ENCODE assay signal across 8 cellular contexts in genomic region chr11:118565062-118565461, GRCh38. TPM values are rescaled to one million over a fixed set of nuclear protein-coding genes. Genes with fewer than 3 reads are reported as not detected.
A peak's percentile ranks its signal among the peaks of the same experiment; 100 is the strongest.
DNase-seq lines count a peak whose midpoint lies in the region; ATAC-seq and TF ChIP-seq lines count a peak whose summit lies in the region.

No MANE protein-coding gene starts in this region.

- H3K4me1 ChIP-seq in A673 (ENCODE audit: insufficient read depth, low read length, poor library complexity, severe bottlenecking) (no peaks in the 10 kb centered on the region), colonic mucosa (no peaks in the 10 kb centered on the region)

- H3K4me1 Mint-ChIP-seq in HFFc6 (ENCODE audit: low read depth) = peaks cover 13% of the 10 kb centered on the region
- H3K4me1 Mint-ChIP-seq in naive B cell = peaks cover 17 to 28% (median 23%) of the 10 kb centered on the region in 3 donors

- 0 out of 2 replicates have a peak, but pooled peaks cover 4% of the 10 kb centered on the region for H3K27me3 Mint-ChIP-seq in HFFc6 (ENCODE audit: insufficient read depth)
- H3K27me3 Mint-ChIP-seq in naive B cell = no peaks in the 10 kb centered on the region

- no peak for TF ChIP-seq CTCF in A673 (conservative IDR thresholded peaks at IDR 0.05; ENCODE audit: low read depth, low read length)
- no peak for TF ChIP-seq CTCF in HFFc6 (IDR thresholded peaks at IDR 0.05)
- no peak for TF ChIP-seq CTCF in colonic mucosa (IDR thresholded peaks at IDR 0.05)

- H3K27me3 ChIP-seq in A673 (replicated peaks; ENCODE audit: insufficient read depth, low read depth, low read length, poor library complexity) (no peaks in the 10 kb centered on the region), colonic mucosa (no peaks in the 10 kb centered on the region)

- H3K27ac Mint-ChIP-seq in HFFc6 (peak overlapping the region; percentile 98), naive B cell (peak overlapping the region in 3 of 6 donors; percentile 15 to 94 (median 84))

- POLR2A ChIA-PET in A673 (lab: Charles Lee; ENCODE audit: low non-redundant PET) = no interaction called here

- H3K9ac ChIP-seq in colonic mucosa (ENCODE audit: low read depth in 2 of 2, low read length in 2 of 2) = no peak overlapping the region

- no peak for ATAC-seq in naive B cell (ENCODE audit: low read depth in 2 of 2)

- no peak for DNase-seq in A673 (ENCODE audit: low spot score)
- DNase-seq in HFFc6 = no peak
- DNase-seq in colonic mucosa = peak; percentile 22
- no peak for DNase-seq in naive B cell
- no peak for DNase-seq in NCI-H345 (lab: John Stamatoyannopoulos, UW)
- DNase-seq in DMS153 (lab: John Stamatoyannopoulos, UW) = no peak
- DNase-seq in DMS79 (lab: John Stamatoyannopoulos, UW) = no peak
- DNase-seq in HK-2 (ENCODE audit: unreplicated experiment) = no peak

- H3K36me3 Mint-ChIP-seq in HFFc6 (ENCODE audit: low read depth) (no peaks in the 10 kb centered on the region), naive B cell (peaks cover 0 to 7% of the 10 kb centered on the region in 2 donors)

- no peaks in the 10 kb centered on the region for H3K9me3 Mint-ChIP-seq in HFFc6
- no peaks in the 10 kb centered on the region for H3K9me3 Mint-ChIP-seq in naive B cell

- H3K27ac ChIP-seq in A673 (ENCODE audit: low read depth, low read length, poor library complexity, severe bottlenecking) (no peak overlapping the region), colonic mucosa (no peak overlapping the region)

- no peaks in the 10 kb centered on the region for H3K36me3 ChIP-seq in A673 (ENCODE audit: insufficient read depth, low read length, poor library complexity, severe bottlenecking)
- H3K36me3 ChIP-seq in colonic mucosa = no peaks in the 10 kb centered on the region

- H3K4me3 Mint-ChIP-seq in HFFc6 = peak overlapping the region; percentile 98
- peak overlapping the region; percentile 48 to 97 (median 78) for H3K4me3 Mint-ChIP-seq in naive B cell

- H3K4me3 ChIP-seq in A673 (ENCODE audit: low read depth, low read length, poor library complexity, severe bottlenecking) (peak overlapping the region; percentile 32), colonic mucosa (no peak overlapping the region)

- CTCF ChIA-PET in A673 (lab: Charles Lee) = interaction anchor here (0.6 kb wide), 1 partner anchor 35 kb away, joined by 7 read pairs; no protein-coding TSS in a partner anchor

- no TSS peak for BruUV-seq in A673 (replicated peaks; lab: Mats Ljungman, UMichigan)

- intact Hi-C loops in A673 (cut with micrococcal nuclease; ENCODE audit: unreplicated experiment) (loop anchor here (5.0 kb wide), 1 partner anchor 418 kb away; no protein-coding TSS in a partner anchor), colonic mucosa (cut with DNase I) (no loop called here)

- H3K9me3 ChIP-seq in A673 (ENCODE audit: low read depth, low read length, poor library complexity, severe bottlenecking) (no peaks in the 10 kb centered on the region), colonic mucosa (no peaks in the 10 kb centered on the region)

RNA-seq across cellular contexts. Expression of gene IFT46, which starts 0.7 kb away (rescaled TPM):
- total RNA-seq in A673 (2021) (34.3 and 34.6 TPM in 2 replicates), colonic mucosa (1 to 10 TPM; 9.3 to 9.5 TPM)
- 10 to 100 TPM; 17.3 to 22.4 (median 20.2) TPM for total RNA-seq in HFFc6 (2021; fragmentation: NEBNext Ultra II Directional; extraction: Animal tissue kit (Norgen Biotek cat#: 25700))
- 1 to 10 TPM; 3.5 to 9.6 (median 6.3) TPM for polyA plus RNA-seq in naive B cell (ENCODE audit: low read depth in 6 of 6)

RNA-seq across cellular contexts. Expression of gene ARCN1, which starts 7.1 kb away (rescaled TPM):
- 217 and 220 TPM in 2 replicates for total RNA-seq in A673 (2021)
- 100 to 1,000 TPM; 271 to 331 (median 319) TPM for total RNA-seq in HFFc6 (2021; fragmentation: NEBNext Ultra II Directional; extraction: Animal tissue kit (Norgen Biotek cat#: 25700))
- 100 to 1,000 TPM; 151 to 171 TPM for total RNA-seq in colonic mucosa
- 100 to 1,000 TPM in 5 of 6 donors, 10 to 100 TPM in 1; 97.1 to 135 (median 122) TPM for polyA plus RNA-seq in naive B cell (ENCODE audit: low read depth in 6 of 6)

RNA-seq across cellular contexts. Expression of gene TMEM25, which starts 34.1 kb away (rescaled TPM):
- total RNA-seq in A673 (2021) (13.2 and 13.4 TPM in 2 replicates), colonic mucosa (1 to 10 TPM; 3.8 to 9.2 TPM)
- 10 to 100 TPM; 10.8 to 17.1 (median 14.0) TPM for total RNA-seq in HFFc6 (2021; fragmentation: NEBNext Ultra II Directional; extraction: Animal tissue kit (Norgen Biotek cat#: 25700))
- polyA plus RNA-seq in naive B cell (ENCODE audit: low read depth in 6 of 6) = 10 to 100 TPM in 1 of 6 donors, 1 to 10 TPM in 5; 5.1 to 10.1 (median 7.7) TPM

RNA-seq across cellular contexts. Expression of gene TTC36, which starts 37.8 kb away (rescaled TPM):
- total RNA-seq in A673 (2021) (0.39 and 1.1 TPM in 2 replicates), colonic mucosa (under 1 TPM; 0.35 to 0.66 TPM)
- under 1 TPM in 5 of 6 experiments, not detected in 1; 0.25 to 0.88 (median 0.52) TPM for total RNA-seq in HFFc6 (2021; fragmentation: NEBNext Ultra II Directional; extraction: Animal tissue kit (Norgen Biotek cat#: 25700))
- not detected for polyA plus RNA-seq in naive B cell (ENCODE audit: low read depth in 6 of 6)

RNA-seq across cellular contexts. Expression of gene PHLDB1, which starts 42.4 kb away (rescaled TPM):
- total RNA-seq in A673 (2021) (48.7 and 58.7 TPM in 2 replicates), colonic mucosa (10 to 100 TPM; 60.1 to 88.6 TPM)
- 100 to 1,000 TPM; 106 to 121 (median 114) TPM for total RNA-seq in HFFc6 (2021; fragmentation: NEBNext Ultra II Directional; extraction: Animal tissue kit (Norgen Biotek cat#: 25700))
- under 1 TPM in 1 of 6 donors, not detected in 5; 0.54 TPM for polyA plus RNA-seq in naive B cell (ENCODE audit: low read depth in 6 of 6)
